ENCODE assay signal across 2 cellular contexts in genomic region chr15:34001536-34001935, GRCh38.
TF ChIP-seq lines count a peak whose summit lies in the region.

No MANE protein-coding gene starts in this region.

TF ChIP-seq in endothelial cell of umbilical vein, 7 proteins besides CTCF, POLR2A, EP300 and RAD21 (continued from another document):
- no peak for TF ChIP-seq JUN (IDR thresholded peaks at IDR 0.05; ENCODE audit: borderline replicate concordance, insufficient read depth, insufficient read length, low read depth)

TF ChIP-seq in neural cell, 6 proteins besides CTCF, POLR2A, EP300 and RAD21 (continued from another document):
- TF ChIP-seq REST (IDR thresholded peaks at IDR 0.05; ENCODE audit: borderline replicate concordance) (no peak), POLR2AphosphoS5 (IDR thresholded peaks at IDR 0.05) (no peak), SMC3 (conservative IDR thresholded peaks at IDR 0.05; ENCODE audit: poor library complexity) (no peak), MXI1 (conservative IDR thresholded peaks at IDR 0.05; ENCODE audit: poor library complexity, severe bottlenecking) (no peak)
